14 cellular contexts compared by ENCODE assay signal in the genomic region with DNA sequence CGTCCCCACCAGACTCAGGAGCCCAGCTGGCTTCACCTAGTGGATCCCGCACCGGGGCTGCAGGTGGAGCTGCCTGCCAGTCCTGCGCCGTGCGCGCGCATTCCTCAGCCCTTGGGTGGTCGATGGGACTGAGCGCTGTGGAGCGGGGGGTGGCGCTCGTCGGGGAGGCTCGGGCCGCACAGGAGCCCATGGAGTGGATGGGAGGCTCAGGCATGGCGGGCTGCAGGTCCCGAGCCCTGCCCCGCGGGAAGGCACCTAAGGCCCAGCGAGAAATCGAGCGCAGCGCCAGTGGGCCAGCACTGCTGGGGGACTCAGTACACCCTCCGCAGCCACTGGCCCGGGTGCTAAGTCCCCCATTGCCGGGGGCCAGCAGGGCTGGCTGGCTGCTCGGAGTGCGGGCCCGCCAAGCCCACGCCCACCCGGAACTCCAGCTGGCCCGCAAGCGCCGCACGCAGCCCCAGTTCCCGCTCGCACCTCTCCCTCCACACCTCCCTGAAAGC. TPM values are rescaled to one million over a fixed set of nuclear protein-coding genes. Genes with fewer than 3 reads are reported as not detected.
DNase-seq lines count a peak whose midpoint lies in the region; ATAC-seq and TF ChIP-seq lines count a peak whose summit lies in the region.
"Not testable (repeated sequence)": the region's sequence is repeated elsewhere in the genome, so short reads cannot be mapped to it uniquely, and the experiment has no call there.
"Had no signal": no experiment of that assay in that cellular context is flagged by ENCODE, and none has a peak within 500 bp of the region (broad histone marks: within the 10 kb centered on the region; RNA-seq: fewer than 3 reads in every experiment).

No MANE protein-coding gene starts in this region.

- H3K4me3 ChIP-seq in iPS-15b (ENCODE audit: low read depth, low read length) (peak overlapping the region; percentile 32), skeletal muscle tissue (ENCODE audit: low read length in 3 of 3) (peak overlapping the region in 2 of 3 donors; percentile 72 to 93)
- H3K4me3 ChIP-seq in psoas muscle, upper lobe of right lung: not testable (repeated sequence)

- intact Hi-C loops in psoas muscle (cut with DNase I); upper lobe of right lung (cut with DNase I): not testable (repeated sequence)

- H3K4me1 ChIP-seq in iPS-15b (ENCODE audit: control insufficient read depth, insufficient read depth, low read length); psoas muscle; upper lobe of right lung: not testable (repeated sequence)
- H3K4me1 ChIP-seq in skeletal muscle tissue (ENCODE audit: control insufficient read depth in 3 of 3, insufficient read depth in 3 of 3, low read length in 3 of 3) = peaks cover 11 to 33% (median 11%) of the 10 kb centered on the region in 3 donors

- not testable (repeated sequence) for H3K9me3 ChIP-seq in iPS-15b (ENCODE audit: control insufficient read depth, insufficient read depth, low read length); psoas muscle; skeletal muscle tissue (ENCODE audit: control insufficient read depth in 3 of 3, low read length in 3 of 3); upper lobe of right lung

- H3K27ac ChIP-seq in psoas muscle = peak overlapping the region; percentile 21
- H3K27ac ChIP-seq in skeletal muscle tissue (ENCODE audit: low read depth, low read length); upper lobe of right lung: not testable (repeated sequence)

- not testable (repeated sequence) for ATAC-seq in left lobe of liver, psoas muscle, upper lobe of right lung

- DNase-seq in left lobe of liver (ENCODE audit: low spot score) (peak; percentile 32), mesenteric fat pad (ENCODE audit: low spot score) (peak; percentile 82), upper lobe of right lung (peak; percentile 46)
- not testable (repeated sequence) for DNase-seq in psoas muscle

- WGBS in psoas muscle, 3 donors = 74 to 81% (median 79%) methylated on average over 28 to 34 of the region's 38 CpGs

- not testable (repeated sequence) for TF ChIP-seq CTCF in psoas muscle (IDR thresholded peaks at IDR 0.05); upper lobe of right lung (IDR thresholded peaks at IDR 0.05)

- not testable (repeated sequence) for H3K27me3 ChIP-seq in iPS-15b (ENCODE audit: control insufficient read depth, insufficient read depth, low read length); psoas muscle (ENCODE audit: insufficient read depth in 3 of 3, low read length in 2 of 3); skeletal muscle tissue (ENCODE audit: control insufficient read depth in 3 of 3, insufficient read depth in 3 of 3, low read length in 3 of 3); upper lobe of right lung

- not testable (repeated sequence) for H3K9ac ChIP-seq in iPS-15b (ENCODE audit: low read depth, low read length); skeletal muscle tissue (ENCODE audit: low read depth in 1 of 3, low read length in 3 of 3)

- H3K36me3 ChIP-seq in iPS-15b (ENCODE audit: control insufficient read depth, insufficient read depth, low read length); psoas muscle (ENCODE audit: insufficient read depth in 1 of 2, low read depth in 1 of 2); skeletal muscle tissue (ENCODE audit: control insufficient read depth in 3 of 3, insufficient read depth in 3 of 3, low read length in 3 of 3); upper lobe of right lung: not testable (repeated sequence)

RNA-seq across cellular contexts. Expression of a gene that starts 2.5 kb away (rescaled TPM):
- total RNA-seq in left lobe of liver = not detected
- not detected for total RNA-seq in mesenteric fat pad
- total RNA-seq in psoas muscle = 10 to 100 TPM; 42.4 to 62.6 (median 54.5) TPM
- polyA plus RNA-seq in psoas muscle = 10 to 100 TPM; 18.9 to 69.6 (median 29.8) TPM
- total RNA-seq in skeletal muscle tissue = 72.5 TPM
- total RNA-seq in upper lobe of right lung = not detected
- total RNA-seq: CD4-positive, alpha-beta memory T cell; CD4-positive, CD25-positive, alpha-beta regulatory T cell; CD8-positive, alpha-beta memory T cell; Daoy had no signal
- polyA plus RNA-seq: AG04450; CD14-positive monocyte; CD4-positive, alpha-beta memory T cell; CD4-positive, CD25-positive, alpha-beta regulatory T cell; CD8-positive, alpha-beta memory T cell had no signal

RNA-seq across cellular contexts. Expression of a gene that starts 36.2 kb away (rescaled TPM):
- total RNA-seq in left lobe of liver (2.2 TPM), mesenteric fat pad (not detected), psoas muscle (under 1 TPM in 3 of 4 donors, not detected in 1; 0.12 to 0.62 (median 0.42) TPM), skeletal muscle tissue (not detected), upper lobe of right lung (0.35 TPM)
- polyA plus RNA-seq in psoas muscle = under 1 TPM in 2 of 3 donors, not detected in 1; 0.21 to 0.44 TPM
- total RNA-seq: A673; CD4-positive, alpha-beta memory T cell; CD4-positive, CD25-positive, alpha-beta regulatory T cell; CD8-positive, alpha-beta memory T cell; Daoy; GM12878 had no signal
- polyA plus RNA-seq: AG04450; CD14-positive monocyte; CD4-positive, alpha-beta memory T cell; CD4-positive, CD25-positive, alpha-beta regulatory T cell; CD8-positive, alpha-beta memory T cell had no signal

RNA-seq across cellular contexts. Expression of a gene that starts 48.2 kb away (rescaled TPM):
- 476 TPM for total RNA-seq in left lobe of liver
- 14.5 TPM for total RNA-seq in mesenteric fat pad
- total RNA-seq in psoas muscle = 1 to 10 TPM in 3 of 4 donors, under 1 TPM in 1; 0.51 to 1.4 (median 1.3) TPM
- polyA plus RNA-seq in psoas muscle = under 1 TPM; 0.24 to 0.83 (median 0.42) TPM
- total RNA-seq in skeletal muscle tissue = not detected
- 357 TPM for total RNA-seq in upper lobe of right lung
- total RNA-seq: A673, Daoy had no signal
- polyA plus RNA-seq: AG04450 had no signal

Comparison
In these comparisons a context has a peak if more than half of its experiments do, and no peak if none do; other contexts are left out.
1. RNA of a gene that starts 2.5 kb away (total RNA-seq): 72.5 TPM in skeletal muscle tissue (single experiment) and 42.4 to 62.6 TPM in psoas muscle; not detected in left lobe of liver (single experiment), not detected in mesenteric fat pad (single experiment) and not detected in upper lobe of right lung (single experiment); every median in the first group is over 10 times any median in the second.
2. RNA of a gene that starts 48.2 kb away (total RNA-seq): 476 TPM in left lobe of liver (single experiment) and 357 TPM in upper lobe of right lung (single experiment); 14.5 TPM in mesenteric fat pad (single experiment), 0.51 to 1.4 TPM in psoas muscle and not detected in skeletal muscle tissue (single experiment); every median in the first group is over 10 times any median in the second.